ENCODE assay signal across 8 cellular contexts in the genomic region with DNA sequence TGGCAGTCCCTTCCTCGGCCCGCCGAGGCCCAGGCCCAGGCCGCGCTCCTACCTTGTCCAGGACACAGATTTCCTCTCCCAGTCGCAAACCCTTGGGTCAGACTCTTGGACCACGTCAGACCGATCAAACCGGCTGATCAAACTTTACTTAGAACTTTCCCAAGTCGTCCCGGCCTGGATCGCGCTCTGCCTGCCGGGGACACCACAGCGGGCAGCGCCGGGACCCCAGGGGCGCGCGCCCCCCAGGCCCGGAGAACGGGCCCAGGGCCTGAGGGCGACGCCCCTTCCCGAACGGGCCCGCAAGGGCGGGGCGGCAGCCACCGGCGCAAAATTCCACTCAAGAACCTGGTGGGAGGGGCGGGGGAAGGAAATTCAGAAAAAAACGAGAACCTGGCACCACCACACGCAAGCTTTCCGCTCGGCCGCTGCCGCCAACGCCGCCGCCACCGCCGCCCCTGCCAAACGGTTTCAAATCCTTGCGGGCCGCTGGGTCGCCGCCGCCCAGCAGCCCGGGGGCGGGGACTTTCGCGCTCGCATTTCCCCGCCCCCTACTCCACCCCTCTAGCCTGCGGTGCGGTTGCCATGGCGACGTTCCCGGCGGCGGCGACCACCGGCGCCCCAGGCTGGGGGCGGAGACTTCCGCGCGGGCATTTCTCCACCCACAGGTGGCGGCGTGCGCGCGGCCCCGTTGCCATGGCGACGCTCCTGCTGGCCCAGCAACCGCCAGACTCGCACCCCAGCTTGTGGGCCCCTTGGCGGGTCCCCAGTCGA. TPM values are rescaled to one million over a fixed set of nuclear protein-coding genes. Genes with fewer than 3 reads are reported as not detected.
A peak's percentile ranks its signal among the peaks of the same experiment; 100 is the strongest.
DNase-seq lines count a peak whose midpoint lies in the region; ATAC-seq, FAIRE-seq and TF ChIP-seq lines count a peak whose summit lies in the region.

CEP112 (minus strand) TSS at position 527 of the 771 bp plus-strand sequence.

- H3K4me2 ChIP-seq in BLaER1 treated with 17β-estradiol and CSF1 and Interleukin-3, amounts not matched to agents 10 nM and 100 nM, result peak within 1 kb of the TSS; percentile 81 to 99 (median 91)

- peak within 1 kb of the TSS; percentile 88 to 91 (median 91) for H3K4me3 Mint-ChIP-seq in nephron

- H3K9me3 Mint-ChIP-seq in nephron, result no peaks in the 10 kb centered on the region

- TF ChIP-seq CTCF in nephron (IDR thresholded peaks at IDR 0.05; ENCODE audit: unreplicated experiment in 3 of 3), result no peak

- no peaks in the 10 kb centered on the region for H3K9me3 ChIP-seq in BLaER1 treated with 17β-estradiol and CSF1 and Interleukin-3, amounts not matched to agents 10 nM and 100 nM (replicated peaks in 1 of 11)

- no peaks in the 10 kb centered on the region for H3K27me3 ChIP-seq in BLaER1 treated with 17β-estradiol and CSF1 and Interleukin-3, amounts not matched to agents 10 nM and 100 nM

- H3K36me3 Mint-ChIP-seq in nephron (ENCODE audit: low read depth), result no peaks in the 10 kb centered on the region

- peak within 1 kb of the TSS; percentile 76 to 87 (median 84) for H3K9ac ChIP-seq in BLaER1 treated with 17β-estradiol and CSF1 and Interleukin-3, amounts not matched to agents 10 nM and 100 nM

- peak; percentile 68 for ATAC-seq in GM21381 (IDR thresholded peaks at IDR 0.05; ENCODE audit: unreplicated experiment)

- DNase-seq in Jurkat, Clone E6-1 (ENCODE audit: low read depth, low spot score), result peak; percentile 87
- peak; percentile 68 for DNase-seq in RCC 7860 (ENCODE audit: low spot score)
- DNase-seq in activated T-helper 9 cell treated with anti-CD3 and anti-CD28 coated beads, Interleukin-2, amount 50 U/mL, for 16 hours (ENCODE audit: low read depth), result peak; percentile 84
- peak; percentile 41 for DNase-seq in fibroblast of the conjunctiva (ENCODE audit: low read depth)
- DNase-seq in stimulated activated naive CD4-positive, alpha-beta T cell treated with Interleukin-2 at 50 U/mL for 16 hours (lab: John Stamatoyannopoulos, UW), result peak; percentile 81

- H3K27ac ChIP-seq in BLaER1 treated with 17β-estradiol and CSF1 and Interleukin-3, amounts not matched to agents 10 nM and 100 nM, result peak within 1 kb of the TSS; percentile 54 to 84 (median 79)

- H3K4me3 ChIP-seq in BLaER1 treated with 17β-estradiol and CSF1 and Interleukin-3, amounts not matched to agents 10 nM and 100 nM, result peak within 1 kb of the TSS; percentile 66 to 80 (median 77)
- H3K4me3 ChIP-seq in Jurkat, Clone E6-1 (ENCODE audit: low read length), result peak within 1 kb of the TSS; percentile 68

- no peak for FAIRE-seq in RCC 7860 (lab: Jason Lieb, UNC)

- no peaks in the 10 kb centered on the region for H3K27me3 Mint-ChIP-seq in nephron (ENCODE audit: low read depth)

- peak within 1 kb of the TSS; percentile 79 to 89 (median 81) for H3K27ac Mint-ChIP-seq in nephron

- H4K20me1 ChIP-seq in BLaER1 treated with 17β-estradiol and CSF1 and Interleukin-3, amounts not matched to agents 10 nM and 100 nM, result no peaks in the 10 kb centered on the region

- H3K4me1 Mint-ChIP-seq in nephron, result peaks cover 20% of the 10 kb centered on the region

- H3K4me1 ChIP-seq in BLaER1 treated with 17β-estradiol and CSF1 and Interleukin-3, amounts not matched to agents 10 nM and 100 nM, result peaks cover 12 to 44% (median 34%) of the 10 kb centered on the region in 10 experiments

- H3K36me3 ChIP-seq in BLaER1 treated with 17β-estradiol and CSF1 and Interleukin-3, amounts not matched to agents 10 nM and 100 nM, result no peaks in the 10 kb centered on the region

RNA-seq across cellular contexts. Expression of gene CEP112, which starts in this region (rescaled TPM):
- polyA plus RNA-seq in Jurkat, Clone E6-1 (2012; ENCODE audit: insufficient read depth, insufficient read length), result 1.7 TPM

Comparison
In these comparisons a context has a peak if more than half of its experiments do, and no peak if none do; other contexts are left out.
1. Peak in every context shown above with its lines: DNase-seq, ATAC-seq, H3K4me3 ChIP-seq and H3K27ac ChIP-seq.